Comparison of ENCODE assay signal across 1 cellular context in the genomic region with DNA sequence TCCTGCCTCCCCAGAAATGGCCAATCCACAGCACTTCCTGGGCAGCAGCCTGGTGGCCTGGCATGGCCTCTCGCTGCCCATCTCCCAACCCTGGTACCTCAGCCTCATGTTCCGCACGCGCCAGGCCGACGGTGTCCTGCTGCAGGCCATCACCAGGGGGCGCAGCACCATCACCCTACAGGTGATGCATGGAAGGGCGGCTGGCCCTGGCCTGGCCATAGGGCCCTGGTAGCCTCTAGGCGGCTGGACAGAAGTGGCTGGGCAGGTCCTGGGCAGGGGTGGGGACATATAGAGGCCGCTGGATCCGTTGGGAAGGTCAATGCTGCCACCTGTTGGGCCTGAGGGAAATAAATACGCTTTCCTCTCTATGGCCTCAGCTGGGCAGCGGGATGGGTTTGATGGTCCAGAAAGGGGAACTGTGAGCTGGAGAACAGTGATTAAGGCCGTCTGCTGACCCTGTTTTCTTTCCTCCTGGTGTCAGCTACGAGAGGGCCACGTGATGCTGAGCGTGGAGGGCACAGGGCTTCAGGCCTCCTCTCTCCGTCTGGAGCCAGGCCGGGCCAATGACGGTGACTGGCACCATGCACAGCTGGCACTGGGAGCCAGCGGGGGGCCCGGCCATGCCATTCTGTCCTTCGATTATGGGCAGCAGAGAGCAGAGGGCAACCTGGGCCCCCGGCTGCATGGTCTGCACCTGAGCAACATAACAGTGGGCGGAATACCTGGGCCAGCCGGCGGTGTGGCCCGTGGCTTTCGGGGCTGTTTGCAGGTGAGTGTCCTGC.
A peak's percentile ranks its signal among the peaks of the same experiment; 100 is the strongest.
TF ChIP-seq lines count a peak whose summit lies in the region.

No MANE protein-coding gene starts in this region.

TF ChIP-seq in SK-N-SH, 30 proteins besides CTCF, POLR2A, EP300 and RAD21 (continued from another document):
- TF ChIP-seq, protein P1, sequence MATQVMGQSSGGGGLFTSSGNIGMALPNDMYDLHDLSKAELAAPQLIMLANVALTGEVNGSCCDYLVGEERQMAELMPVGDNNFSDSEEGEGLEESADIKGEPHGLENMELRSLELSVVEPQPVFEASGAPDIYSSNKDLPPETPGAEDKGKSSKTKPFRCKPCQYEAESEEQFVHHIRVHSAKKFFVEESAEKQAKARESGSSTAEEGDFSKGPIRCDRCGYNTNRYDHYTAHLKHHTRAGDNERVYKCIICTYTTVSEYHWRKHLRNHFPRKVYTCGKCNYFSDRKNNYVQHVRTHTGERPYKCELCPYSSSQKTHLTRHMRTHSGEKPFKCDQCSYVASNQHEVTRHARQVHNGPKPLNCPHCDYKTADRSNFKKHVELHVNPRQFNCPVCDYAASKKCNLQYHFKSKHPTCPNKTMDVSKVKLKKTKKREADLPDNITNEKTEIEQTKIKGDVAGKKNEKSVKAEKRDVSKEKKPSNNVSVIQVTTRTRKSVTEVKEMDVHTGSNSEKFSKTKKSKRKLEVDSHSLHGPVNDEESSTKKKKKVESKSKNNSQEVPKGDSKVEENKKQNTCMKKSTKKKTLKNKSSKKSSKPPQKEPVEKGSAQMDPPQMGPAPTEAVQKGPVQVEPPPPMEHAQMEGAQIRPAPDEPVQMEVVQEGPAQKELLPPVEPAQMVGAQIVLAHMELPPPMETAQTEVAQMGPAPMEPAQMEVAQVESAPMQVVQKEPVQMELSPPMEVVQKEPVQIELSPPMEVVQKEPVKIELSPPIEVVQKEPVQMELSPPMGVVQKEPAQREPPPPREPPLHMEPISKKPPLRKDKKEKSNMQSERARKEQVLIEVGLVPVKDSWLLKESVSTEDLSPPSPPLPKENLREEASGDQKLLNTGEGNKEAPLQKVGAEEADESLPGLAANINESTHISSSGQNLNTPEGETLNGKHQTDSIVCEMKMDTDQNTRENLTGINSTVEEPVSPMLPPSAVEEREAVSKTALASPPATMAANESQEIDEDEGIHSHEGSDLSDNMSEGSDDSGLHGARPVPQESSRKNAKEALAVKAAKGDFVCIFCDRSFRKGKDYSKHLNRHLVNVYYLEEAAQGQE (IDR thresholded peaks at IDR 0.05; ENCODE audit: low read depth, low read length) = 0 out of 2 replicates have a peak, but pooled peaks have one; percentile 13
- TF ChIP-seq SIN3A (IDR thresholded peaks at IDR 0.05; ENCODE audit: borderline replicate concordance, low read depth, low read length) (0 out of 2 replicates have a peak, but pooled peaks have one; percentile 56), FOXM1 (IDR thresholded peaks at IDR 0.05; ENCODE audit: low read depth) (no peak)
- TF ChIP-seq, protein P2, sequence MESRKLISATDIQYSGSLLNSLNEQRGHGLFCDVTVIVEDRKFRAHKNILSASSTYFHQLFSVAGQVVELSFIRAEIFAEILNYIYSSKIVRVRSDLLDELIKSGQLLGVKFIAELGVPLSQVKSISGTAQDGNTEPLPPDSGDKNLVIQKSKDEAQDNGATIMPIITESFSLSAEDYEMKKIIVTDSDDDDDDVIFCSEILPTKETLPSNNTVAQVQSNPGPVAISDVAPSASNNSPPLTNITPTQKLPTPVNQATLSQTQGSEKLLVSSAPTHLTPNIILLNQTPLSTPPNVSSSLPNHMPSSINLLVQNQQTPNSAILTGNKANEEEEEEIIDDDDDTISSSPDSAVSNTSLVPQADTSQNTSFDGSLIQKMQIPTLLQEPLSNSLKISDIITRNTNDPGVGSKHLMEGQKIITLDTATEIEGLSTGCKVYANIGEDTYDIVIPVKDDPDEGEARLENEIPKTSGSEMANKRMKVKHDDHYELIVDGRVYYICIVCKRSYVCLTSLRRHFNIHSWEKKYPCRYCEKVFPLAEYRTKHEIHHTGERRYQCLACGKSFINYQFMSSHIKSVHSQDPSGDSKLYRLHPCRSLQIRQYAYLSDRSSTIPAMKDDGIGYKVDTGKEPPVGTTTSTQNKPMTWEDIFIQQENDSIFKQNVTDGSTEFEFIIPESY (IDR thresholded peaks at IDR 0.05; ENCODE audit: borderline replicate concordance, low read depth) = peak; percentile 86; the same call in 1 of the 2 replicates
